In the genomic region with DNA sequence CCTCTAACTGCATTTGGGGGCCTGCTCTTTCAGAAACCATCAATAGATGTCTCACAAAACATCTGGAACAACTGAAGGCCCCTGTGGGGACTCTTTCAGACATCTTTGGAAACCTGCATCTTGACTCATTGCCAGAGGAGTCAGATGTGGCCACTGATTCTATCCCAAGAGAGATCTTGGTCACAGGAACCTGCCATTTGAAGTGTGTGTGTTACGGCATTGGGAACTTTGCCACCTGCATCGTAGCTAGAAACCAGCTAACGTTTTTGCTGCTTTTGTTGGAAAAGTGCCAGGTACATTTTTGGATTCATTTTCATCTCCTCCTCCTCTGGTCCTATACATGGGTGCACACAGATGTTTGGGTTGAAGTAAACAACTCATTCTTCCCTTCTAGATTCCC, we compare ENCODE assay signal across 20 cellular contexts. TPM values are rescaled to one million over a fixed set of nuclear protein-coding genes. Genes with fewer than 3 reads are reported as not detected.
DNase-seq lines count a peak whose midpoint lies in the region; ATAC-seq and TF ChIP-seq lines count a peak whose summit lies in the region.
"Had no signal": no experiment of that assay in that cellular context is flagged by ENCODE, and none has a peak within 500 bp of the region (broad histone marks: within the 10 kb centered on the region; RNA-seq: fewer than 3 reads in every experiment).

No MANE protein-coding gene starts in this region.

- H2AFZ ChIP-seq in mammary epithelial cell (ENCODE audit: low read depth, low read length) = no peak overlapping the region

- dilution Hi-C loops in mammary epithelial cell (cut with HindIII; ENCODE audit: low sequenced_read_pairs) = no loop called here

- peaks cover 26% of the 10 kb centered on the region for H3K36me3 ChIP-seq in mammary epithelial cell (ENCODE audit: insufficient read depth, low read length)

- in situ Hi-C loops in mammary epithelial cell (cut with MboI; ENCODE audit: low sequenced_read_pairs in 2 of 2) = no loop called here

- no peak overlapping the region for H3K4me3 Mint-ChIP-seq in MCF 10A (ENCODE audit: unreplicated experiment)
- no peak overlapping the region for H3K4me3 Mint-ChIP-seq in activated CD8-positive, alpha-beta T cell treated with anti-CD3 and anti-CD28 coated beads, Interleukin-2, amount 10 ng/mL, durations not matched to agents 7 days and 5 days
- no peak overlapping the region for H3K4me3 Mint-ChIP-seq in stimulated activated naive CD8-positive, alpha-beta T cell treated with anti-CD3 and anti-CD28 coated beads, Interleukin-15, amount 100 ng/mL, for 72 hours

- TF ChIP-seq CTCF in MCF 10A (IDR thresholded peaks at IDR 0.05; ENCODE audit: unreplicated experiment) (no peak), mammary epithelial cell (conservative IDR thresholded peaks at IDR 0.05 in 1 of 2, IDR thresholded peaks at IDR 0.05 in 1 of 2; ENCODE audit: extremely low read depth in 1 of 2, insufficient read depth in 1 of 2, low read depth in 1 of 2, low read length in 2 of 2) (no peak)

- no peaks in the 10 kb centered on the region for H3K27me3 ChIP-seq in mammary epithelial cell (ENCODE audit: insufficient read depth, low read length)

- no peaks in the 10 kb centered on the region for H3K9me3 Mint-ChIP-seq in MCF 10A (ENCODE audit: unreplicated experiment)
- H3K9me3 Mint-ChIP-seq in activated CD8-positive, alpha-beta T cell treated with anti-CD3 and anti-CD28 coated beads, Interleukin-2, amount 10 ng/mL, durations not matched to agents 7 days and 5 days (ENCODE audit: insufficient read depth) = no peaks in the 10 kb centered on the region
- H3K9me3 Mint-ChIP-seq in stimulated activated naive CD8-positive, alpha-beta T cell treated with anti-CD3 and anti-CD28 coated beads, Interleukin-15, amount 100 ng/mL, for 72 hours = no peaks in the 10 kb centered on the region

- no peaks in the 10 kb centered on the region for H3K27me3 Mint-ChIP-seq in MCF 10A (ENCODE audit: insufficient read depth, unreplicated experiment)
- H3K27me3 Mint-ChIP-seq in activated CD8-positive, alpha-beta T cell treated with anti-CD3 and anti-CD28 coated beads, Interleukin-2, amount 10 ng/mL, durations not matched to agents 7 days and 5 days (ENCODE audit: low read depth) = no peaks in the 10 kb centered on the region
- no peaks in the 10 kb centered on the region for H3K27me3 Mint-ChIP-seq in stimulated activated naive CD8-positive, alpha-beta T cell treated with anti-CD3 and anti-CD28 coated beads, Interleukin-15, amount 100 ng/mL, for 72 hours

- POLR2A ChIA-PET in MCF 10A (lab: Yijun Ruan, JAX) = no interaction called here
- POLR2A ChIA-PET in activated CD8-positive, alpha-beta T cell treated with anti-CD3 and anti-CD28 coated beads, Interleukin-2, amount 10 ng/mL, durations not matched to agents 7 days and 5 days (lab: Charles Lee) = no interaction called here

- 34% methylated on average over 3 of the region's 3 CpGs for WGBS in mammary epithelial cell (ENCODE audit: low coverage, missing lambda C conversion rate)

- peak; percentile 0 for DNase-seq in DMS53 (lab: John Stamatoyannopoulos, UW)
- no peak for DNase-seq in DMS53 treated with DMSO at 0.1 percent for 48 hours (lab: John Stamatoyannopoulos, UW; ENCODE audit: unreplicated experiment)
- no peak for DNase-seq in MCF 10A (ENCODE audit: unreplicated experiment)
- no peak for DNase-seq in mammary epithelial cell
- no peak for DNase-seq in activated CD8-positive, alpha-beta T cell treated with anti-CD3 and anti-CD28 coated beads, Interleukin-2, amount 10 ng/mL, durations not matched to agents 7 days and 5 days
- DNase-seq in stimulated activated naive CD8-positive, alpha-beta T cell treated with anti-CD3 and anti-CD28 coated beads, Interleukin-15, amount 100 ng/mL, for 72 hours = no peak
- DNase-seq in OCI-M2 (lab: John Stamatoyannopoulos, UW; ENCODE audit: unreplicated experiment) = no peak
- DNase-seq: C1 segment of cervical spinal cord, COR-L47, DMS153, GDM1, HCEC 1CT, IMR-90, NCI-H1092 treated with DMSO at 0.1 percent for 48 hours, NCI-H1694, NCI-H510A, NCI-H82, SIG-M5 had no signal

- no TSS peak for BruUV-seq in MCF 10A (replicated peaks; lab: Mats Ljungman, UMichigan)
- BruUV-seq in mammary epithelial cell (replicated peaks; lab: Mats Ljungman, UMichigan) = no TSS peak

- no peak overlapping the region for H3K4me3 ChIP-seq in mammary epithelial cell (replicated peaks in 1 of 3; ENCODE audit: insufficient read depth in 1 of 3, low read depth in 2 of 3, low read length in 3 of 3)

- H3K4me2 ChIP-seq in mammary epithelial cell (ENCODE audit: insufficient read depth, low read depth, low read length) = no peak overlapping the region

- H3K9ac ChIP-seq in mammary epithelial cell (ENCODE audit: insufficient read depth, low read length) = no peak overlapping the region

- CTCF ChIA-PET in MCF 10A (lab: Yijun Ruan, JAX) = no interaction called here
- CTCF ChIA-PET in mammary epithelial cell (lab: Charles Lee; ENCODE audit: low non-redundant PET) = no interaction called here
- CTCF ChIA-PET in activated CD8-positive, alpha-beta T cell treated with anti-CD3 and anti-CD28 coated beads, Interleukin-2, amount 10 ng/mL, durations not matched to agents 7 days and 5 days (lab: Charles Lee) = interaction anchor here (1.7 kb wide), 1 partner anchor 177 kb away, joined by 4 read pairs; no protein-coding TSS in a partner anchor

- no peaks in the 10 kb centered on the region for H4K20me1 ChIP-seq in mammary epithelial cell (ENCODE audit: insufficient read depth, low read length)

- peaks cover 58% of the 10 kb centered on the region for H3K36me3 Mint-ChIP-seq in MCF 10A (ENCODE audit: insufficient read depth, unreplicated experiment)
- peaks cover 42% of the 10 kb centered on the region for H3K36me3 Mint-ChIP-seq in activated CD8-positive, alpha-beta T cell treated with anti-CD3 and anti-CD28 coated beads, Interleukin-2, amount 10 ng/mL, durations not matched to agents 7 days and 5 days (ENCODE audit: low read depth)

- H3K4me1 Mint-ChIP-seq in MCF 10A (ENCODE audit: insufficient read depth, unreplicated experiment) = peaks cover 17% of the 10 kb centered on the region
- H3K4me1 Mint-ChIP-seq in activated CD8-positive, alpha-beta T cell treated with anti-CD3 and anti-CD28 coated beads, Interleukin-2, amount 10 ng/mL, durations not matched to agents 7 days and 5 days (ENCODE audit: low read depth) = peaks cover 29% of the 10 kb centered on the region
- H3K4me1 Mint-ChIP-seq in stimulated activated naive CD8-positive, alpha-beta T cell treated with anti-CD3 and anti-CD28 coated beads, Interleukin-15, amount 100 ng/mL, for 72 hours = peaks cover 37% of the 10 kb centered on the region

- peaks cover 45% of the 10 kb centered on the region for H3K79me2 ChIP-seq in mammary epithelial cell (ENCODE audit: insufficient read depth, low read length)

- peak overlapping the region; percentile 35 for H3K27ac Mint-ChIP-seq in MCF 10A (ENCODE audit: low read depth, unreplicated experiment)
- peak overlapping the region; percentile 66 for H3K27ac Mint-ChIP-seq in activated CD8-positive, alpha-beta T cell treated with anti-CD3 and anti-CD28 coated beads, Interleukin-2, amount 10 ng/mL, durations not matched to agents 7 days and 5 days
- H3K27ac Mint-ChIP-seq in stimulated activated naive CD8-positive, alpha-beta T cell treated with anti-CD3 and anti-CD28 coated beads, Interleukin-15, amount 100 ng/mL, for 72 hours = peak overlapping the region; percentile 48 to 62

- H3K27ac ChIP-seq in mammary epithelial cell (ENCODE audit: insufficient read depth, low read depth, low read length) = no peak overlapping the region
- H3K27ac ChIP-seq: 22Rv1 had no signal

- no peaks in the 10 kb centered on the region for H3K9me3 ChIP-seq in mammary epithelial cell (replicated peaks; ENCODE audit: insufficient read depth, low read length)

- H3K4me1 ChIP-seq in mammary epithelial cell (ENCODE audit: insufficient read depth, low read length) = peaks cover 20% of the 10 kb centered on the region

- ATAC-seq in activated CD8-positive, alpha-beta T cell treated with anti-CD3 and anti-CD28 coated beads, Interleukin-2, amount 10 ng/mL, durations not matched to agents 7 days and 5 days = no peak
- ATAC-seq in stimulated activated naive CD8-positive, alpha-beta T cell treated with anti-CD3 and anti-CD28 coated beads, Interleukin-15, amount 100 ng/mL, for 72 hours = no peak
- ATAC-seq in HG03342 (IDR thresholded peaks at IDR 0.05; ENCODE audit: unreplicated experiment) = no peak

- intact Hi-C loops in MCF 10A (cut with micrococcal nuclease) (no loop called here), mammary epithelial cell (cut with micrococcal nuclease) (no loop called here)

RNA-seq across cellular contexts. Expression of a gene that starts 4.3 kb away (rescaled TPM):
- total RNA-seq in MCF 10A (2022) (22.4 and 27.9 TPM in 2 replicates), mammary epithelial cell (10 to 100 TPM; 16.3 to 20.8 TPM)
- 20.7 TPM for polyA plus RNA-seq in mammary epithelial cell
- 21.7 TPM for polyA minus RNA-seq in mammary epithelial cell
- total RNA-seq in activated CD8-positive, alpha-beta T cell treated with anti-CD3 and anti-CD28 coated beads, Interleukin-2, amount 10 ng/mL, durations not matched to agents 7 days and 5 days = 10 to 100 TPM; 21.6 to 22.6 TPM

RNA-seq across cellular contexts. Expression of a gene that starts 4.4 kb away (rescaled TPM):
- total RNA-seq in MCF 10A (2022) (35.6 and 38.3 TPM in 2 replicates), mammary epithelial cell (10 to 100 TPM; 33.6 to 38.3 TPM)
- 18.3 TPM for polyA plus RNA-seq in mammary epithelial cell
- polyA minus RNA-seq in mammary epithelial cell = 9.7 TPM
- total RNA-seq in activated CD8-positive, alpha-beta T cell treated with anti-CD3 and anti-CD28 coated beads, Interleukin-2, amount 10 ng/mL, durations not matched to agents 7 days and 5 days = 10 to 100 TPM; 32.2 to 34.6 TPM

RNA-seq across cellular contexts. Expression of a gene that starts 24.3 kb away (rescaled TPM):
- total RNA-seq in MCF 10A (2022) = 41.0 and 58.9 TPM in 2 replicates
- total RNA-seq in mammary epithelial cell = 10 to 100 TPM; 35.7 to 38.3 TPM
- 21.5 TPM for polyA plus RNA-seq in mammary epithelial cell
- polyA minus RNA-seq in mammary epithelial cell = 61.8 TPM
- total RNA-seq in activated CD8-positive, alpha-beta T cell treated with anti-CD3 and anti-CD28 coated beads, Interleukin-2, amount 10 ng/mL, durations not matched to agents 7 days and 5 days = 10 to 100 TPM; 56.2 to 57.7 TPM

RNA-seq across cellular contexts. Expression of a gene that starts 58.9 kb away (rescaled TPM):
- 4.0 and 4.8 TPM in 2 replicates for total RNA-seq in MCF 10A (2022)
- 10 to 100 TPM in 1 of 2 donors, 1 to 10 TPM in 1; 6.1 to 16.5 TPM for total RNA-seq in mammary epithelial cell
- polyA plus RNA-seq in mammary epithelial cell = 4.1 TPM
- polyA minus RNA-seq in mammary epithelial cell = 3.9 TPM
- total RNA-seq in activated CD8-positive, alpha-beta T cell treated with anti-CD3 and anti-CD28 coated beads, Interleukin-2, amount 10 ng/mL, durations not matched to agents 7 days and 5 days = 10 to 100 TPM in 1 of 2 experiments, 1 to 10 TPM in 1; 9.2 to 10.0 TPM
